11 cellular contexts compared by ENCODE assay signal in the genomic region with DNA sequence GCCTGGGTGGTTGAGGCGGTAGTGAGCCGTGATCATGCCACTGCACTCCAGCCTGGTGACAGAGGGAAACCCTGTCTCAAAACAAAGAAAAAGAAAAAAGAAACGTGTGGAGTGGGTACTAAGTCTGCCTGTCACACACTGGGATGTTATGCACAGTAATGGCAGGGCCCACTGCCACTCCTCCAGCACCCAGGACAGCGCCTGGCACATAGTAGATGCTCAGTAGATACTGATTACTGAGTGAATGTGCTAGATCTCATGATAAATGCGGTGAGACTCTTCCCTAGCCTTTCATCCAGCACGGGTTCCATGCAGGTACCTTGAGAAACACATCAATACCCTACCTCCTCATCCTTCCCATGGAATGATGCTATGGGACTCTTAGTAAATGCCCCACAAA.
DNase-seq lines count a peak whose midpoint lies in the region; ATAC-seq and TF ChIP-seq lines count a peak whose summit lies in the region.
"Had no signal": no experiment of that assay in that cellular context is flagged by ENCODE, and none has a peak within 500 bp of the region (broad histone marks: within the 10 kb centered on the region; RNA-seq: fewer than 3 reads in every experiment).

No MANE protein-coding gene starts in this region.

- CTCF ChIA-PET in HEK293 (lab: Yijun Ruan, JAX): no interaction called here

- H3K27ac Mint-ChIP-seq in central memory CD8-positive, alpha-beta T cell (ENCODE audit: low read depth): no peak overlapping the region
- no peak overlapping the region for H3K27ac Mint-ChIP-seq in chondrocyte (ENCODE audit: unreplicated experiment)

- no peaks in the 10 kb centered on the region for H3K9me3 ChIP-seq in HEK293 (ENCODE audit: control insufficient read depth, insufficient read depth, low read depth, low read length)
- H3K9me3 ChIP-seq in WERI-Rb-1 (ENCODE audit: severe bottlenecking): no peaks in the 10 kb centered on the region
- H3K9me3 ChIP-seq: gastroesophageal sphincter had no signal

- H3K36me3 ChIP-seq in HEK293 (ENCODE audit: control insufficient read depth in 2 of 2, insufficient read depth in 1 of 2, low read length in 2 of 2) (no peaks in the 10 kb centered on the region), WERI-Rb-1 (no peaks in the 10 kb centered on the region)
- H3K36me3 ChIP-seq: gastroesophageal sphincter had no signal

- H3K36me3 Mint-ChIP-seq in central memory CD8-positive, alpha-beta T cell (ENCODE audit: insufficient read depth): peaks cover 9% of the 10 kb centered on the region
- no peaks in the 10 kb centered on the region for H3K36me3 Mint-ChIP-seq in chondrocyte (ENCODE audit: low read depth)

- H3K4me3 Mint-ChIP-seq in central memory CD8-positive, alpha-beta T cell: no peak overlapping the region
- H3K4me3 Mint-ChIP-seq in chondrocyte (ENCODE audit: unreplicated experiment): no peak overlapping the region

- peaks cover 19% of the 10 kb centered on the region for H3K4me1 Mint-ChIP-seq in central memory CD8-positive, alpha-beta T cell
- peaks cover 4% of the 10 kb centered on the region for H3K4me1 Mint-ChIP-seq in chondrocyte (ENCODE audit: low read depth)

- H3K27me3 ChIP-seq in WERI-Rb-1 (ENCODE audit: insufficient read depth, low read depth, severe bottlenecking): no peaks in the 10 kb centered on the region
- H3K27me3 ChIP-seq: gastroesophageal sphincter had no signal

- POLR2A ChIA-PET in HEK293 (lab: Yijun Ruan, JAX): no interaction called here

- peak; percentile 55 for ATAC-seq in central memory CD8-positive, alpha-beta T cell (replicated peaks; ENCODE audit: extremely low read depth, poor library complexity, severe bottlenecking)
- ATAC-seq in HG03378 (IDR thresholded peaks at IDR 0.05; ENCODE audit: unreplicated experiment): no peak
- ATAC-seq: sciatic nerve had no signal

- H3K4me3 ChIP-seq in HEK293 (ENCODE audit: low read depth, low read length): no peak overlapping the region
- no peak overlapping the region for H3K4me3 ChIP-seq in WERI-Rb-1 (ENCODE audit: low read depth, low read length)
- H3K4me3 ChIP-seq: gastroesophageal sphincter had no signal

- no peaks in the 10 kb centered on the region for H3K9me3 Mint-ChIP-seq in central memory CD8-positive, alpha-beta T cell
- no peaks in the 10 kb centered on the region for H3K9me3 Mint-ChIP-seq in chondrocyte (ENCODE audit: low read depth)

- DNase-seq in A172 (ENCODE audit: low spot score) (peak; percentile 37), WERI-Rb-1 (no peak), NCI-H1092 (lab: John Stamatoyannopoulos, UW) (no peak), chondrocyte (ENCODE audit: low spot score) (no peak)
- peak; percentile 55 for DNase-seq in activated CD4-positive, alpha-beta T cell treated with anti-CD3 and anti-CD28 coated beads for 48 hours
- DNase-seq in central memory CD8-positive, alpha-beta T cell (ENCODE audit: low spot score in 2 of 2): no peak
- DNase-seq: mesenchymal stem cell had no signal

- H3K27me3 Mint-ChIP-seq in central memory CD8-positive, alpha-beta T cell: peaks cover 98% of the 10 kb centered on the region
- H3K27me3 Mint-ChIP-seq in chondrocyte (ENCODE audit: low read depth): peaks cover 3% of the 10 kb centered on the region

- H3K27ac ChIP-seq in HEK293 (ENCODE audit: extremely low read depth, low read depth, low read length) (no peak overlapping the region), WERI-Rb-1 (no peak overlapping the region)
- H3K27ac ChIP-seq: gastroesophageal sphincter had no signal

- no peaks in the 10 kb centered on the region for H3K4me1 ChIP-seq in HEK293 (ENCODE audit: control insufficient read depth, insufficient read depth, low read length)

- TF ChIP-seq CTCF in HEK293 (tag by site-specific recombination; IDR thresholded peaks at IDR 0.05) (no peak), WERI-Rb-1 (IDR thresholded peaks at IDR 0.05; ENCODE audit: low read depth, low read length) (no peak), chondrocyte (IDR thresholded peaks at IDR 0.05) (no peak)

TF ChIP-seq in HEK293, 187 proteins besides CTCF, POLR2A, EP300 and RAD21:
- peak; percentile 12; the same call in 1 of the 2 replicates for TF ChIP-seq ZNF664 (tag by site-specific recombination; IDR thresholded peaks at IDR 0.05)
- TF ChIP-seq, protein P1, sequence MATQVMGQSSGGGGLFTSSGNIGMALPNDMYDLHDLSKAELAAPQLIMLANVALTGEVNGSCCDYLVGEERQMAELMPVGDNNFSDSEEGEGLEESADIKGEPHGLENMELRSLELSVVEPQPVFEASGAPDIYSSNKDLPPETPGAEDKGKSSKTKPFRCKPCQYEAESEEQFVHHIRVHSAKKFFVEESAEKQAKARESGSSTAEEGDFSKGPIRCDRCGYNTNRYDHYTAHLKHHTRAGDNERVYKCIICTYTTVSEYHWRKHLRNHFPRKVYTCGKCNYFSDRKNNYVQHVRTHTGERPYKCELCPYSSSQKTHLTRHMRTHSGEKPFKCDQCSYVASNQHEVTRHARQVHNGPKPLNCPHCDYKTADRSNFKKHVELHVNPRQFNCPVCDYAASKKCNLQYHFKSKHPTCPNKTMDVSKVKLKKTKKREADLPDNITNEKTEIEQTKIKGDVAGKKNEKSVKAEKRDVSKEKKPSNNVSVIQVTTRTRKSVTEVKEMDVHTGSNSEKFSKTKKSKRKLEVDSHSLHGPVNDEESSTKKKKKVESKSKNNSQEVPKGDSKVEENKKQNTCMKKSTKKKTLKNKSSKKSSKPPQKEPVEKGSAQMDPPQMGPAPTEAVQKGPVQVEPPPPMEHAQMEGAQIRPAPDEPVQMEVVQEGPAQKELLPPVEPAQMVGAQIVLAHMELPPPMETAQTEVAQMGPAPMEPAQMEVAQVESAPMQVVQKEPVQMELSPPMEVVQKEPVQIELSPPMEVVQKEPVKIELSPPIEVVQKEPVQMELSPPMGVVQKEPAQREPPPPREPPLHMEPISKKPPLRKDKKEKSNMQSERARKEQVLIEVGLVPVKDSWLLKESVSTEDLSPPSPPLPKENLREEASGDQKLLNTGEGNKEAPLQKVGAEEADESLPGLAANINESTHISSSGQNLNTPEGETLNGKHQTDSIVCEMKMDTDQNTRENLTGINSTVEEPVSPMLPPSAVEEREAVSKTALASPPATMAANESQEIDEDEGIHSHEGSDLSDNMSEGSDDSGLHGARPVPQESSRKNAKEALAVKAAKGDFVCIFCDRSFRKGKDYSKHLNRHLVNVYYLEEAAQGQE (tag by site-specific recombination; IDR thresholded peaks at IDR 0.05): peak; percentile 97
- no peak for TF ChIP-seq ZNF677 (tag by site-specific recombination; IDR thresholded peaks at IDR 0.05)

Comparison
In these comparisons a context has a peak if more than half of its experiments do, and no peak if none do; other contexts are left out.
1. DNase-seq: peak in A172 (single experiment) and activated CD4-positive, alpha-beta T cell treated with anti-CD3 and anti-CD28 coated beads for 48 hours (single experiment); none in central memory CD8-positive, alpha-beta T cell (0 of 2), WERI-Rb-1 (single experiment), NCI-H1092 (single experiment) and chondrocyte (single experiment).